ENCODE assay signal across 29 cellular contexts in genomic region chr11:131537729-131538128, GRCh38.
"Had no signal": no experiment of that assay in that cellular context is flagged by ENCODE, and none has a peak within 500 bp of the region (broad histone marks: within the 10 kb centered on the region; RNA-seq: fewer than 3 reads in every experiment).

No MANE protein-coding gene starts in this region.

- H3K27me3 Mint-ChIP-seq: activated CD4-positive, alpha-beta memory T cell treated with anti-CD3 and anti-CD28 coated beads for 36 hours; activated CD4-positive, alpha-beta T cell treated with anti-CD3 and anti-CD28 coated beads, Interleukin-2, amount 10 ng/mL, durations not matched to agents 7 days and 5 days; activated naive CD8-positive, alpha-beta T cell treated with anti-CD3 and anti-CD28 coated beads, Interleukin-2, amount 10 ng/mL, durations not matched to agents 7 days and 5 days; activated T-helper 17 cell treated with anti-CD3 and anti-CD28 coated beads, Interleukin-2, amount 50 U/mL, for 72 hours had no signal

- H3K4me3 ChIP-seq: adrenal gland, body of pancreas, cardiac muscle cell, Peyer's patch, SJCRH30 had no signal

- H3K27ac Mint-ChIP-seq: activated CD4-positive, alpha-beta memory T cell treated with anti-CD3 and anti-CD28 coated beads for 36 hours; activated CD4-positive, alpha-beta T cell treated with anti-CD3 and anti-CD28 coated beads, Interleukin-2, amount 10 ng/mL, durations not matched to agents 7 days and 5 days; activated naive CD8-positive, alpha-beta T cell treated with anti-CD3 and anti-CD28 coated beads, Interleukin-2, amount 10 ng/mL, durations not matched to agents 7 days and 5 days; activated T-helper 17 cell treated with anti-CD3 and anti-CD28 coated beads, Interleukin-2, amount 50 U/mL, for 72 hours had no signal

- H3K4me3 Mint-ChIP-seq: activated CD4-positive, alpha-beta memory T cell treated with anti-CD3 and anti-CD28 coated beads for 36 hours; activated CD4-positive, alpha-beta T cell treated with anti-CD3 and anti-CD28 coated beads, Interleukin-2, amount 10 ng/mL, durations not matched to agents 7 days and 5 days; activated naive CD8-positive, alpha-beta T cell treated with anti-CD3 and anti-CD28 coated beads, Interleukin-2, amount 10 ng/mL, durations not matched to agents 7 days and 5 days; activated T-cell treated with anti-CD3 and anti-CD28 coated beads, Interleukin-2, amount 50 U/mL, for 4 hours; activated T-helper 17 cell treated with anti-CD3 and anti-CD28 coated beads, Interleukin-2, amount 50 U/mL, for 72 hours had no signal

- DNase-seq: activated CD4-positive, alpha-beta memory T cell treated with anti-CD3 and anti-CD28 coated beads for 36 hours; activated CD4-positive, alpha-beta T cell treated with anti-CD3 and anti-CD28 coated beads, Interleukin-2, amount 10 ng/mL, durations not matched to agents 7 days and 5 days; activated CD4-positive, CD25-positive, alpha-beta regulatory T cell; activated CD8-positive, alpha-beta memory T cell treated with anti-CD3 and anti-CD28 coated beads for 24 hours; activated gamma-delta T cell treated with Interleukin-2 at 50 U/mL for 16 hours; activated naive CD4-positive, alpha-beta T cell treated with anti-CD3 and anti-CD28 coated beads, Interleukin-2, amount 50 U/mL, for 16 hours; activated naive CD8-positive, alpha-beta T cell treated with anti-CD3 and anti-CD28 coated beads, Interleukin-2, amount 10 ng/mL, durations not matched to agents 7 days and 5 days; activated T-cell treated with anti-CD3 and anti-CD28 coated beads, Interleukin-2, amount 50 U/mL, for 4 hours; adrenal gland; aorta; body of pancreas; NCI-H1092 treated with DMSO at 0.1 percent for 48 hours; NCI-H1417 treated with DMSO at 0.1 percent for 48 hours; NCI-H1694; NCI-H2029; NCI-H2107; NCI-H2171 treated with DMSO at 0.1 percent for 48 hours; NCI-H226; NCI-H526 treated with DMSO at 0.1 percent for 48 hours; Peyer's patch; Right ventricle myocardium superior; SK-N-SH; T-helper 1 cell had no signal

- H3K27ac ChIP-seq: adrenal gland, body of pancreas, cardiac muscle cell, KMS-11, Peyer's patch, RWPE1, SJCRH30, VCaP had no signal

- H3K27me3 ChIP-seq: adrenal gland, body of pancreas, cardiac muscle cell, Peyer's patch, SJCRH30 had no signal

- H3K9me3 Mint-ChIP-seq: activated CD4-positive, alpha-beta memory T cell treated with anti-CD3 and anti-CD28 coated beads for 36 hours; activated CD4-positive, alpha-beta T cell treated with anti-CD3 and anti-CD28 coated beads, Interleukin-2, amount 10 ng/mL, durations not matched to agents 7 days and 5 days had no signal

- H3K4me1 Mint-ChIP-seq: activated CD4-positive, alpha-beta T cell treated with anti-CD3 and anti-CD28 coated beads, Interleukin-2, amount 10 ng/mL, durations not matched to agents 7 days and 5 days; activated naive CD8-positive, alpha-beta T cell treated with anti-CD3 and anti-CD28 coated beads, Interleukin-2, amount 10 ng/mL, durations not matched to agents 7 days and 5 days; activated T-helper 17 cell treated with anti-CD3 and anti-CD28 coated beads, Interleukin-2, amount 50 U/mL, for 72 hours had no signal

- ATAC-seq: activated T-cell treated with anti-CD3 and anti-CD28 coated beads, Interleukin-2, amount 50 U/mL, for 4 hours; activated T-helper 17 cell treated with anti-CD3 and anti-CD28 coated beads, Interleukin-2, amount 50 U/mL, for 72 hours; body of pancreas had no signal

- H3K36me3 ChIP-seq: adrenal gland, cardiac muscle cell, Peyer's patch, SJCRH30 had no signal

- H3K9me3 ChIP-seq: adrenal gland, body of pancreas, Peyer's patch, SJCRH30, SK-N-SH had no signal

- H3K4me1 ChIP-seq: adrenal gland, body of pancreas, Peyer's patch, SJCRH30 had no signal

- H3K9me2 ChIP-seq: SK-N-SH had no signal

- H3K4me2 ChIP-seq: KMS-11, SK-N-SH had no signal

- H3K36me3 Mint-ChIP-seq: activated CD4-positive, alpha-beta memory T cell treated with anti-CD3 and anti-CD28 coated beads for 36 hours; activated naive CD8-positive, alpha-beta T cell treated with anti-CD3 and anti-CD28 coated beads, Interleukin-2, amount 10 ng/mL, durations not matched to agents 7 days and 5 days had no signal
